ENCODE assay signal across 8 cellular contexts in the genomic region with DNA sequence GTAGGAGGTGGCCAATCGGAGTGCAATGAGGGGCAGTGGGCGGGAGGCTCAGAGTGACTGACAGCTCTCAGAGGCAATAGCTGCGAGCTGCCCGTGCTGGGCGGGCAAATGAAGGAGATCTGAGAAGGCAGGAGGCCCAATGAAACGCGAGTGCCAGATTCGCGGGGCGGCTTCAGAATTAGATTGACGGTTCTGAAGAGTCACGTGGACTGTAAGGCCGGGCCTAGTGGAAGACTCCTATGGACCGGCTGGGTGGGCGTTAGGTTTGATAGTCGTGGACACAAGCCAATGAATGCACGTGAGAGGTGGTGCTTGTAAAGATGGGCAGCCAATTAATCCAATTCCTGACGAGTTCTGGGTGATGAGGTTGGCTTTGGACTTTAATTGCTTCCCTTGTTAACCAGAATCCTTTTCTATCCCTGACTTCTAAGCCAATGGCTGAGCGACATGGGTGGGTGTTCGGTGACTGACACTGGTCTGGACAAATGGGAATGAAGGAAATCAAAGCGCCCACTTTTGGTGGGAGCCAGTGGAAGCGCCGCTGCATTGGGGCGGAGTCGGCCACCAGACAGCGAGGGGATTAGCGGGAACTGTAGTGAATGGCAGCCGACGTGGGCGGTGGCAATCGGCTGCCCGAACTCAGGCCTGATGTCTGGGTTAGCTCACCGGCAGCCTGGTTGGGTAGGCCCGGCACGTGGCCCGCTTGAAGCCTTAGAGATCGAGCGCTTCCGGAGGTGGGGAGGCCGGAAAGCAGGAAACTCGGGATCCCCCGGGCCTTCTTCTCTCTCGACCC.
DNase-seq lines count a peak whose midpoint lies in the region; ATAC-seq, FAIRE-seq and TF ChIP-seq lines count a peak whose summit lies in the region.

No MANE protein-coding gene starts in this region.

- FAIRE-seq in islet of Langerhans (lab: Jason Lieb, UNC), result peak; percentile 100

- ATAC-seq in GM19035 (IDR thresholded peaks at IDR 0.05; ENCODE audit: unreplicated experiment), result peak; percentile 89
- ATAC-seq in HG03280 (IDR thresholded peaks at IDR 0.05; ENCODE audit: unreplicated experiment), result peak; percentile 80

- no peak for TF ChIP-seq CTCF in AG10803 (conservative IDR thresholded peaks at IDR 0.05; ENCODE audit: low read length)

- DNase-seq in AG10803 (ENCODE audit: low read depth) (peak; percentile 100), NCI-H345 (lab: John Stamatoyannopoulos, UW) (peak; percentile 100)
- peak; percentile 94 to 98 (median 98) for DNase-seq in activated CD4-positive, CD25-positive, alpha-beta regulatory T cell (lab: John Stamatoyannopoulos, UW)
- DNase-seq in central memory CD4-positive, alpha-beta T cell, result peak; percentile 100
- DNase-seq in stimulated activated CD4-positive, alpha-beta T cell treated with anti-CD3 and anti-CD28 coated beads, Interleukin-12 subunit alpha, Interleukin-12 subunit beta, amount 100 ng/mL, for 24 hours (ENCODE audit: low read depth in 2 of 2), result peak; percentile 97 to 99

- peak overlapping the region; percentile 43 for H3K4me3 ChIP-seq in AG10803 (ENCODE audit: low read length)

Comparison
In these comparisons a context has a peak if more than half of its experiments do, and no peak if none do; other contexts are left out.
1. Peak in every context shown above with its lines: DNase-seq, ATAC-seq and H3K4me3 ChIP-seq.